ENCODE assay signal across 21 cellular contexts in genomic region chr11:99687320-99687719, GRCh38.
DNase-seq lines count a peak whose midpoint lies in the region; ATAC-seq and TF ChIP-seq lines count a peak whose summit lies in the region.
"Had no signal": no experiment of that assay in that cellular context is flagged by ENCODE, and none has a peak within 500 bp of the region (broad histone marks: within the 10 kb centered on the region; RNA-seq: fewer than 3 reads in every experiment).

No MANE protein-coding gene starts in this region.

- dilution Hi-C loops in IMR-90 (cut with HindIII; ENCODE audit: low sequenced_read_pairs, unreplicated experiment): no loop called here

- H2BK15ac ChIP-seq in IMR-90 (ENCODE audit: low read depth, low read length): no peak overlapping the region

- H4K5ac ChIP-seq in IMR-90 (ENCODE audit: low read depth, low read length): no peak overlapping the region

- H2BK20ac ChIP-seq in IMR-90 (ENCODE audit: low read depth, low read length): no peak overlapping the region

- intact Hi-C loops in IMR-90 (cut with micrococcal nuclease) (no loop called here), left colon (cut with DNase I, micrococcal nuclease) (no loop called here)

- H3K27me3 ChIP-seq in IMR-90 (ENCODE audit: control insufficient read depth, insufficient read depth, low read length) (no peaks in the 10 kb centered on the region), adipocyte (replicated peaks; ENCODE audit: control insufficient read depth, insufficient read depth, low read length) (no peaks in the 10 kb centered on the region)
- H3K27me3 ChIP-seq: pancreas had no signal

- H4K8ac ChIP-seq in IMR-90 (ENCODE audit: low read depth in 2 of 2, low read length in 2 of 2): no peak overlapping the region

- no peaks in the 10 kb centered on the region for H3K9me1 ChIP-seq in IMR-90 (ENCODE audit: insufficient read depth, low read length)

- H3K4me3 ChIP-seq in IMR-90 (ENCODE audit: insufficient read depth, low read depth, low read length): no peak overlapping the region
- H3K4me3 ChIP-seq in adipocyte (ENCODE audit: low read length): no peak overlapping the region
- H3K4me3 ChIP-seq: pancreas, thoracic aorta had no signal

- no peak overlapping the region for H2AK9ac ChIP-seq in IMR-90 (replicated peaks; ENCODE audit: low read depth, low read length, poor library complexity)

- peak; percentile 1 for DNase-seq in EL
- DNase-seq in IMR-90: no peak
- DNase-seq in adipocyte (ENCODE audit: low read depth): peak; percentile 15
- no peak for DNase-seq in left colon
- no peak for DNase-seq in caudate nucleus (lab: John Stamatoyannopoulos, UW)
- DNase-seq in RKO (ENCODE audit: low spot score): no peak
- no peak for DNase-seq in T-helper 2 cell
- DNase-seq: activated CD4-positive, alpha-beta T cell treated with anti-CD3 and anti-CD28 coated beads, Interleukin-2, amount 10 ng/mL, durations not matched to agents 7 days and 5 days; activated T-cell treated with anti-CD3 and anti-CD28 coated beads for 4 hours; AML-193; Caco-2; KG1; naive B cell; NCI-H1694 treated with DMSO at 0.1 percent for 48 hours; NCI-H446 treated with DMSO at 0.1 percent for 48 hours; pancreas; SIG-M5; T-helper 9 cell had no signal

- H3K9me3 ChIP-seq in IMR-90 (ENCODE audit: control insufficient read depth, insufficient read depth, low read length) (no peaks in the 10 kb centered on the region), adipocyte (ENCODE audit: control insufficient read depth, low read length) (peaks cover 9% of the 10 kb centered on the region)
- H3K9me3 ChIP-seq: pancreas, thoracic aorta had no signal

- TF ChIP-seq CTCF in IMR-90 (conservative IDR thresholded peaks at IDR 0.05; ENCODE audit: low read depth, low read length): 0 out of 2 replicates have a peak, but pooled peaks have one; percentile 25

- H4K91ac ChIP-seq in IMR-90 (ENCODE audit: insufficient read depth, low read depth, low read length): no peak overlapping the region

- TF ChIP-seq POLR2A in IMR-90 (IDR thresholded peaks at IDR 0.05; ENCODE audit: low read depth, low read length): no peak

- no peak overlapping the region for H2BK5ac ChIP-seq in IMR-90 (ENCODE audit: low read depth, low read length, poor library complexity, severe bottlenecking)

- peak; percentile 18; the same call in 1 of the 2 replicates for TF ChIP-seq RAD21 in IMR-90 (IDR thresholded peaks at IDR 0.05; ENCODE audit: low read length)

- H3K4me1 ChIP-seq in IMR-90 (ENCODE audit: control insufficient read depth, insufficient read depth, low read length): no peaks in the 10 kb centered on the region
- H3K4me1 ChIP-seq in adipocyte (ENCODE audit: control insufficient read depth, insufficient read depth, low read length): no peaks in the 10 kb centered on the region
- H3K4me1 ChIP-seq: Caco-2, pancreas had no signal

- H3K36me3 ChIP-seq in IMR-90 (ENCODE audit: control insufficient read depth, insufficient read depth, low read length) (no peaks in the 10 kb centered on the region), adipocyte (ENCODE audit: control insufficient read depth, insufficient read depth, low read length, severe bottlenecking) (no peaks in the 10 kb centered on the region)
- H3K36me3 ChIP-seq: pancreas, thoracic aorta had no signal

- no peak overlapping the region for H2BK120ac ChIP-seq in IMR-90 (ENCODE audit: low read depth, low read length)

- H2AK5ac ChIP-seq in IMR-90 (ENCODE audit: low read depth, low read length): no peak overlapping the region

- H3K79me1 ChIP-seq in IMR-90 (ENCODE audit: low read depth in 1 of 2, low read length in 2 of 2): no peaks in the 10 kb centered on the region

- H3K18ac ChIP-seq in IMR-90 (ENCODE audit: low read depth, low read length): no peak overlapping the region

- H3K4me2 ChIP-seq in IMR-90 (ENCODE audit: low read depth, low read length): no peak overlapping the region

- in situ Hi-C loops in IMR-90 (cut with MboI; ENCODE audit: low sequenced_read_pairs): no loop called here

- H3K56ac ChIP-seq in IMR-90 (ENCODE audit: extremely low read depth, insufficient read depth, low read length): no peak overlapping the region

- no peak overlapping the region for H3K23ac ChIP-seq in IMR-90 (ENCODE audit: low read depth, low read length)

- no peak overlapping the region for H3K27ac ChIP-seq in IMR-90 (ENCODE audit: insufficient read depth, low read length)
- H3K27ac ChIP-seq in caudate nucleus (ENCODE audit: low read depth, low read length): no peak overlapping the region
- H3K27ac ChIP-seq: pancreas, thoracic aorta had no signal

- H3K4ac ChIP-seq in IMR-90 (ENCODE audit: low read depth, low read length): no peak overlapping the region

- POLR2A ChIA-PET in IMR-90 (lab: Charles Lee; ENCODE audit: unreplicated experiment): no interaction called here

- H3K14ac ChIP-seq in IMR-90 (replicated peaks; ENCODE audit: low read depth, low read length): no peak overlapping the region

- H3K9ac ChIP-seq in IMR-90 (ENCODE audit: low read depth, low read length) (no peak overlapping the region), adipocyte (ENCODE audit: low read length) (no peak overlapping the region)

- BruUV-seq in IMR-90 (replicated peaks; lab: Mats Ljungman, UMichigan): no TSS peak

- no peaks in the 10 kb centered on the region for H4K20me1 ChIP-seq in IMR-90 (ENCODE audit: insufficient read depth, low read length)

- CTCF ChIA-PET in IMR-90 (lab: Yijun Ruan, JAX): interaction anchor here (0.6 to 1.8 kb wide), 2 partner anchors 485 to 671 kb away, joined by 5 to 6 read pairs; no protein-coding TSS in a partner anchor

- H2AFZ ChIP-seq in IMR-90 (replicated peaks; ENCODE audit: low read length, poor library complexity): no peak overlapping the region

- ATAC-seq in IMR-90 (ENCODE audit: low read depth): peak; percentile 61
- peak; percentile 64 for ATAC-seq in left colon
- ATAC-seq in GM18511 (IDR thresholded peaks at IDR 0.05; ENCODE audit: unreplicated experiment): no peak
- ATAC-seq: activated naive CD4-positive, alpha-beta T cell treated with anti-CD3 and anti-CD28 coated beads, Interleukin-2, amount 50 U/mL, for 72 hours; pancreas had no signal

TF ChIP-seq in IMR-90, 13 proteins besides CTCF, POLR2A, EP300 and RAD21:
- TF ChIP-seq MAZ (IDR thresholded peaks at IDR 0.05; ENCODE audit: borderline replicate concordance, low read depth, low read length): no peak
- TF ChIP-seq CHD1 (IDR thresholded peaks at IDR 0.05; ENCODE audit: low read depth, low read length): no peak
- no peak for TF ChIP-seq NFE2L2 (IDR thresholded peaks at IDR 0.05; ENCODE audit: low read depth, low read length)
- TF ChIP-seq SMC3 (IDR thresholded peaks at IDR 0.05; ENCODE audit: low read depth, low read length): no peak
- TF ChIP-seq RFX5 (IDR thresholded peaks at IDR 0.05; ENCODE audit: low read depth, low read length): no peak
- no peak for TF ChIP-seq RCOR1 (IDR thresholded peaks at IDR 0.05; ENCODE audit: insufficient replicate concordance, low read length)
- no peak for TF ChIP-seq FOS (IDR thresholded peaks at IDR 0.05; ENCODE audit: low read depth, low read length)
- TF ChIP-seq MAFK (IDR thresholded peaks at IDR 0.05; ENCODE audit: low read depth, low read length): no peak
TF ChIP-seq in IMR-90: peak in this region for 0.

Comparison
In these comparisons a context has a peak if more than half of its experiments do, and no peak if none do; other contexts are left out.
1. DNase-seq: peak in EL (single experiment) and adipocyte (single experiment); none in IMR-90 (single experiment), left colon (0 of 2), caudate nucleus (0 of 61), RKO (single experiment) and T-helper 2 cell (0 of 5).